In the genomic region with DNA sequence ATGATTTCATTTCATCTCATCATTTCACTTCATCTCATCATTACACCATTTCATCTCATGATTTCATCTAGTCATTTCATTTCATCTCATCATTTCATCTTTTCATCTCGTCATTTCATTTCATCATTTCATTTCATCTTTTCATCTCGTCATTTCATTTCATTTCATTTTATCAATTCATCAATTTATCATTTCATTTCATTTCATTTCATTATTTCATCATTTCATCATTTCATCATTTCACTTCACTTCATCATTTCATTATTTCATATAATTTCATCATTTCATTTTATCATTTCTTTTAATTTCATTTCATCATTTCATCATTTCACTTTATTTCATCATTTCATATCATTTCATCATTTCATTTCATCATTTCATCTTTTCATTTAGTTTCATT, we compare ENCODE assay signal across 11 cellular contexts. TPM values are rescaled to one million over a fixed set of nuclear protein-coding genes. Genes with fewer than 3 reads are reported as not detected.
"Had no signal": no experiment of that assay in that cellular context is flagged by ENCODE, and none has a peak within 500 bp of the region (broad histone marks: within the 10 kb centered on the region; RNA-seq: fewer than 3 reads in every experiment).

No MANE protein-coding gene starts in this region.

RNA-seq across cellular contexts. Expression of a gene that starts 29.2 kb away (rescaled TPM):
- total RNA-seq: activated B cell treated with CpG ODN at 0.5 μM for 24 hours; activated CD4-positive, alpha-beta memory T cell treated with anti-CD3 and anti-CD28 coated beads for 36 hours; activated CD4-positive, alpha-beta T cell treated with anti-CD3 and anti-CD28 coated beads, Interleukin-2, amount 10 ng/mL, durations not matched to agents 24 days and 14 days; activated CD8-positive, alpha-beta memory T cell treated with anti-CD3 and anti-CD28 coated beads for 36 hours; activated CD8-positive, alpha-beta T cell treated with anti-CD3 and anti-CD28 coated beads for 36 hours; activated naive CD8-positive, alpha-beta T cell treated with anti-CD3 and anti-CD28 coated beads, Interleukin-2, amount 10 ng/mL, durations not matched to agents 7 days and 5 days; activated T-cell treated with anti-CD3 and anti-CD28 coated beads, Interleukin-2, amount 50 U/mL, for 4 hours; activated T-helper 2 cell treated with anti-CD3 and anti-CD28 coated beads, Interferon-gamma antibody, Interleukin-2, Interleukin-4, amounts not matched to agents 10 μg/mL and 5 μg/mL and 100 μg/mL, durations not matched to agents 14 hours and 24 hours and 36 hours; ascending aorta; bronchial epithelial cell; cardiac muscle cell had no signal
- polyA plus RNA-seq: cardiac muscle cell had no signal
